Comparison of ENCODE assay signal across 30 cellular contexts in genomic region chr6:111607279-111607678, GRCh38. TPM values are rescaled to one million over a fixed set of nuclear protein-coding genes. Genes with fewer than 3 reads are reported as not detected.
A peak's percentile ranks its signal among the peaks of the same experiment; 100 is the strongest.
DNase-seq lines count a peak whose midpoint lies in the region; ATAC-seq, FAIRE-seq and TF ChIP-seq lines count a peak whose summit lies in the region.
"Had no signal": no experiment of that assay in that cellular context is flagged by ENCODE, and none has a peak within 500 bp of the region (broad histone marks: within the 10 kb centered on the region; RNA-seq: fewer than 3 reads in every experiment).

No MANE protein-coding gene starts in this region.

- H3K79me2 ChIP-seq in HepG2 (ENCODE audit: insufficient read depth, low read length) = no peaks in the 10 kb centered on the region
- H3K79me2 ChIP-seq in OCI-LY3 (ENCODE audit: low read length) = no peaks in the 10 kb centered on the region
- peaks cover 5% of the 10 kb centered on the region; the same call in 2 of the 3 replicates for H3K79me2 ChIP-seq in K562 (ENCODE audit: control insufficient read depth, insufficient read depth, low read length)

- no peaks in the 10 kb centered on the region for H3K36me3 Mint-ChIP-seq in activated CD8-positive, alpha-beta memory T cell treated with anti-CD3 and anti-CD28 coated beads, Interleukin-2, amount 10 ng/mL, durations not matched to agents 7 days and 5 days
- H3K36me3 Mint-ChIP-seq: stimulated activated memory B cell treated with anti-CD40 and anti-IgM and Interleukin-4, amounts not matched to agents 10 μg/mL and 1 μg/mL and 100 μg/mL, for 72 hours had no signal

- no peak overlapping the region for H3K27ac ChIP-seq in HepG2 (ENCODE audit: extremely low read length, insufficient read depth, low read length)
- H3K27ac ChIP-seq in right lobe of liver = no peak overlapping the region
- no peak overlapping the region for H3K27ac ChIP-seq in OCI-LY3 (ENCODE audit: low read length)
- H3K27ac ChIP-seq in K562 (ENCODE audit: extremely low read depth, low read depth, low read length) = no peak overlapping the region
- peak overlapping the region in 2 of 4 donors; percentile 92 to 99 for H3K27ac ChIP-seq in gastrocnemius medialis

- WGBS in HepG2 (ENCODE audit: low lambda C conversion rate) = 28% methylated on average over 4 of the region's 4 CpGs
- WGBS in right lobe of liver (ENCODE audit: insufficient coverage, low coverage, low lambda C conversion rate, missing lambda C conversion rate) = 77% methylated on average over 4 of the region's 4 CpGs
- 63% methylated on average over 3 of the region's 4 CpGs for WGBS in K562 (ENCODE audit: insufficient coverage, low coverage, missing lambda C conversion rate)

- H3K27me3 ChIP-seq in HepG2 (ENCODE audit: control insufficient read depth in 1 of 2, insufficient read depth in 2 of 2, low read length in 2 of 2) (no peaks in the 10 kb centered on the region; a peak in 1 of 5 replicates), right lobe of liver (no peaks in the 10 kb centered on the region), OCI-LY3 (ENCODE audit: low read depth, low read length) (no peaks in the 10 kb centered on the region), K562 (ENCODE audit: control insufficient read depth in 2 of 2, insufficient read depth in 2 of 2, low read length in 2 of 2) (no peaks in the 10 kb centered on the region), gastrocnemius medialis (no peaks in the 10 kb centered on the region)

- TF ChIP-seq RAD21 in HepG2 (CRISPR knock-in tag; IDR thresholded peaks at IDR 0.05) = no peak
- TF ChIP-seq RAD21 in K562 (CRISPR knock-in tag; conservative IDR thresholded peaks at IDR 0.05 in 1 of 2, IDR thresholded peaks at IDR 0.05 in 1 of 2) = no peak

- no TSS peak for BruUV-seq in HepG2 (replicated peaks; lab: Mats Ljungman, UMichigan)
- BruUV-seq in K562 (replicated peaks; lab: Mats Ljungman, UMichigan) = no TSS peak

- H2AFZ ChIP-seq in HepG2 (ENCODE audit: low read length) = peak overlapping the region; percentile 42
- no peak overlapping the region for H2AFZ ChIP-seq in OCI-LY3 (ENCODE audit: low read depth, low read length)
- H2AFZ ChIP-seq in K562 (ENCODE audit: low read depth, low read length) = peak overlapping the region; percentile 100; the same call in 1 of the 2 replicates

- no peak for TF ChIP-seq POLR2A in HepG2 (IDR thresholded peaks at IDR 0.05; ENCODE audit: insufficient read depth in 1 of 2, low read depth in 2 of 2, low read length in 2 of 2)
- no peak for TF ChIP-seq POLR2A in right lobe of liver (IDR thresholded peaks at IDR 0.05)
- TF ChIP-seq POLR2A in K562 (conservative IDR thresholded peaks at IDR 0.05) = no peak
- TF ChIP-seq POLR2A in gastrocnemius medialis (IDR thresholded peaks at IDR 0.05) = no peak

- H3K4me3 ChIP-seq in HepG2 (replicated peaks in 1 of 3; ENCODE audit: insufficient read depth in 1 of 3, low read depth in 2 of 3, low read length in 3 of 3) (peak overlapping the region in 1 of 3 experiments; percentile 93; a peak in 1 of 6 replicates), right lobe of liver (no peak overlapping the region), OCI-LY3 (ENCODE audit: low read length) (peak overlapping the region; percentile 99; the same call in 1 of the 2 replicates), K562 (no peak overlapping the region), gastrocnemius medialis (no peak overlapping the region)

- intact Hi-C loops in HepG2 (cut with micrococcal nuclease; ENCODE audit: unreplicated experiment) = loop anchor here (5.0 kb wide), 1 partner anchor 35 kb away; no protein-coding TSS in a partner anchor
- intact Hi-C loops in right lobe of liver (cut with DNase I) = no loop called here
- intact Hi-C loops in K562 (cut with micrococcal nuclease) = no loop called here
- intact Hi-C loops in gastrocnemius medialis (cut with DNase I; ENCODE audit: low total_unique reads) = loop anchor here (5.0 kb wide), 1 partner anchor 485 kb away; no protein-coding TSS in a partner anchor

- H3K4me2 ChIP-seq in HepG2 (ENCODE audit: low read depth, low read length) = peak overlapping the region; percentile 91
- H3K4me2 ChIP-seq in OCI-LY3 (ENCODE audit: low read length) = peak overlapping the region; percentile 98
- H3K4me2 ChIP-seq in K562 (ENCODE audit: insufficient read depth, low read length) = no peak overlapping the region

- ATAC-seq in HepG2 = no peak
- ATAC-seq in right lobe of liver = no peak
- no peak for ATAC-seq in K562
- no peak for ATAC-seq in activated CD8-positive, alpha-beta memory T cell treated with anti-CD3 and anti-CD28 coated beads, Interleukin-2, amount 10 ng/mL, durations not matched to agents 7 days and 5 days
- ATAC-seq in gastrocnemius medialis = no peak
- ATAC-seq: activated CD4-positive, alpha-beta T cell treated with anti-CD3 and anti-CD28 coated beads for 36 hours; left lobe of liver; stimulated activated memory B cell treated with anti-CD40 and anti-IgM and Interleukin-4, amounts not matched to agents 10 μg/mL and 1 μg/mL and 100 μg/mL, for 72 hours had no signal

- POLR2A ChIA-PET in HepG2 (lab: Yijun Ruan, JAX) (interaction anchor here (0.6 to 3.8 kb wide), 3 partner anchors 8 to 123 kb away, joined by 3 to 42 read pairs (median 3); partner anchors contain the start of gene REV3L), K562 (lab: Yijun Ruan, JAX) (interaction anchor here (1.5 kb wide), 1 partner anchor 16 kb away, joined by 6 read pairs; no protein-coding TSS in a partner anchor)

- no peak overlapping the region for H3K4me3 Mint-ChIP-seq in activated CD8-positive, alpha-beta memory T cell treated with anti-CD3 and anti-CD28 coated beads, Interleukin-2, amount 10 ng/mL, durations not matched to agents 7 days and 5 days

- TF ChIP-seq EP300 in HepG2 (IDR thresholded peaks at IDR 0.05; ENCODE audit: low read depth in 2 of 2, low read length in 2 of 2) (no peak), HepG2 (CRISPR knock-in tag; IDR thresholded peaks at IDR 0.05; ENCODE audit: borderline replicate concordance) (no peak), K562 (IDR thresholded peaks at IDR 0.05; ENCODE audit: low read length) (no peak)

- H4K20me1 ChIP-seq in HepG2 (ENCODE audit: insufficient read depth, low read length) = no peaks in the 10 kb centered on the region
- no peaks in the 10 kb centered on the region for H4K20me1 ChIP-seq in OCI-LY3 (ENCODE audit: insufficient read depth, low read length)
- H4K20me1 ChIP-seq in K562 (replicated peaks; ENCODE audit: control insufficient read depth, insufficient read depth, low read length) = no peaks in the 10 kb centered on the region

- no peak overlapping the region for H3K27ac Mint-ChIP-seq in activated CD8-positive, alpha-beta memory T cell treated with anti-CD3 and anti-CD28 coated beads, Interleukin-2, amount 10 ng/mL, durations not matched to agents 7 days and 5 days
- H3K27ac Mint-ChIP-seq: memory B cell had no signal

- peaks cover 32% of the 10 kb centered on the region for H3K4me1 Mint-ChIP-seq in activated CD8-positive, alpha-beta memory T cell treated with anti-CD3 and anti-CD28 coated beads, Interleukin-2, amount 10 ng/mL, durations not matched to agents 7 days and 5 days

- CTCF ChIA-PET in HepG2 (lab: Yijun Ruan, JAX; ENCODE audit: low intra/inter-chr PET ratio, low total read pairs) = no interaction called here
- CTCF ChIA-PET in K562 (lab: Yijun Ruan, JAX; ENCODE audit: low intra/inter-chr PET ratio) = no interaction called here
- CTCF ChIA-PET in activated CD8-positive, alpha-beta memory T cell treated with anti-CD3 and anti-CD28 coated beads, Interleukin-2, amount 10 ng/mL, durations not matched to agents 7 days and 5 days (lab: Charles Lee) = interaction anchor here (0.9 to 1.2 kb wide), 2 partner anchors 21 to 348 kb away, joined by 4 read pairs; a partner anchor contains a TSS

- H3K9ac ChIP-seq in HepG2 (ENCODE audit: insufficient read depth, low read depth, low read length) (no peak overlapping the region), OCI-LY3 (ENCODE audit: low read length) (no peak overlapping the region), K562 (ENCODE audit: insufficient read depth in 1 of 2, low read depth in 2 of 2, low read length in 2 of 2) (no peak overlapping the region)

- H3K27me3 Mint-ChIP-seq in activated CD8-positive, alpha-beta memory T cell treated with anti-CD3 and anti-CD28 coated beads, Interleukin-2, amount 10 ng/mL, durations not matched to agents 7 days and 5 days = no peaks in the 10 kb centered on the region
- H3K27me3 Mint-ChIP-seq: activated CD4-positive, alpha-beta T cell treated with anti-CD3 and anti-CD28 coated beads for 36 hours; activated naive CD8-positive, alpha-beta T cell; IgD-negative memory B cell; memory B cell; stimulated activated memory B cell treated with anti-CD40 and anti-IgM and Interleukin-4, amounts not matched to agents 10 μg/mL and 1 μg/mL and 100 μg/mL, for 72 hours had no signal

- no peaks in the 10 kb centered on the region for H3K9me3 Mint-ChIP-seq in activated CD8-positive, alpha-beta memory T cell treated with anti-CD3 and anti-CD28 coated beads, Interleukin-2, amount 10 ng/mL, durations not matched to agents 7 days and 5 days (ENCODE audit: low read depth)
- H3K9me3 Mint-ChIP-seq: memory B cell had no signal

- H3K36me3 ChIP-seq in HepG2 (replicated peaks in 1 of 2; ENCODE audit: control insufficient read depth in 1 of 2, insufficient read depth in 2 of 2, low read length in 2 of 2) (no peaks in the 10 kb centered on the region), right lobe of liver (no peaks in the 10 kb centered on the region), OCI-LY3 (replicated peaks; ENCODE audit: low read depth, low read length) (no peaks in the 10 kb centered on the region), K562 (ENCODE audit: control insufficient read depth, insufficient read depth, low read length) (no peaks in the 10 kb centered on the region), gastrocnemius medialis (no peaks in the 10 kb centered on the region)

- TF ChIP-seq CTCF in HepG2 (CRISPR knock-in tag; IDR thresholded peaks at IDR 0.05) (no peak), right lobe of liver (IDR thresholded peaks at IDR 0.05) (no peak), OCI-LY3 (IDR thresholded peaks at IDR 0.05; ENCODE audit: low read depth, low read length) (no peak), K562 (IDR thresholded peaks at IDR 0.05 in 2 of 3, conservative IDR thresholded peaks at IDR 0.05 in 1 of 3; ENCODE audit: insufficient read depth in 2 of 3, low read depth in 1 of 3, low read length in 3 of 3) (no peak), gastrocnemius medialis (IDR thresholded peaks at IDR 0.05 in 4 of 5, conservative IDR thresholded peaks at IDR 0.05 in 1 of 5) (no peak)

- FAIRE-seq in HepG2 (lab: Jason Lieb, UNC) (no peak), K562 (lab: Jason Lieb, UNC) (no peak)
- FAIRE-seq: A204.1, astrocyte, G401.6, islet of Langerhans had no signal

- H3K9me3 ChIP-seq in HepG2 (ENCODE audit: low read length) = no peaks in the 10 kb centered on the region
- H3K9me3 ChIP-seq in right lobe of liver = no peaks in the 10 kb centered on the region
- no peaks in the 10 kb centered on the region for H3K9me3 ChIP-seq in OCI-LY3 (ENCODE audit: insufficient read depth, low read length)
- H3K9me3 ChIP-seq in K562 (replicated peaks; ENCODE audit: control insufficient read depth, insufficient read depth, low read depth, low read length) = no peaks in the 10 kb centered on the region
- no peaks in the 10 kb centered on the region for H3K9me3 ChIP-seq in gastrocnemius medialis

- in situ Hi-C loops in HepG2 (cut with HindIII; ENCODE audit: extremely low pct_ligation_motif_present, low pct_unique_long_range_greater_than_20kb) (no loop called here), K562 (cut with MboI) (no loop called here), gastrocnemius medialis (cut with MboI; ENCODE audit: low sequenced_read_pairs in 4 of 4) (loop anchor here in 1 of 4 donors (10.0 kb wide), 1 partner anchor 122 kb away; the partner anchor contains the start of gene REV3L)

- peaks cover 84% of the 10 kb centered on the region for H3K4me1 ChIP-seq in HepG2 (ENCODE audit: insufficient read depth, low read length)
- peaks cover 0 to 38% (median 14%) of the 10 kb centered on the region in 4 donors for H3K4me1 ChIP-seq in right lobe of liver
- peaks cover 7% of the 10 kb centered on the region; the same call in 1 of the 2 replicates for H3K4me1 ChIP-seq in OCI-LY3 (ENCODE audit: low read length)
- peaks cover 26 to 32% of the 10 kb centered on the region in 2 experiments for H3K4me1 ChIP-seq in K562 (replicated peaks in 1 of 2; ENCODE audit: control insufficient read depth in 2 of 2, insufficient read depth in 2 of 2, low read length in 2 of 2)
- peaks cover 33% of the 10 kb centered on the region in 2 donors for H3K4me1 ChIP-seq in gastrocnemius medialis

- H3K9me1 ChIP-seq in K562 (ENCODE audit: control insufficient read depth, insufficient read depth, low read length) = no peaks in the 10 kb centered on the region

- DNase-seq in HepG2 (ENCODE audit: low spot score) = no peak
- DNase-seq in right lobe of liver = no peak
- no peak for DNase-seq in K562 (ENCODE audit: extremely low read depth in 1 of 4, low spot score in 3 of 4)
- DNase-seq in activated CD8-positive, alpha-beta memory T cell treated with anti-CD3 and anti-CD28 coated beads, Interleukin-2, amount 10 ng/mL, durations not matched to agents 7 days and 5 days = no peak
- DNase-seq in gastrocnemius medialis = no peak
- no peak for DNase-seq in effector CD4-positive, alpha-beta T cell
- DNase-seq in HT-29 (ENCODE audit: low spot score) = no peak
- DNase-seq: activated CD4-positive, alpha-beta T cell treated with anti-CD3 and anti-CD28 coated beads for 36 hours; activated CD8-positive, alpha-beta memory T cell treated with anti-CD3 and anti-CD28 coated beads for 24 hours; activated effector memory CD4-positive, alpha-beta T cell treated with anti-CD3 and anti-CD28 coated beads, Interleukin-2, amount 50 U/mL, for 16 hours; activated T-cell treated with anti-CD3 and anti-CD28 coated beads, Interleukin-2, amount 50 U/mL, for 1 hour; AML-193; COR-L47; effector memory CD4-positive, alpha-beta T cell; NCI-H1092; NCI-H1930; NCI-H2171 treated with DMSO at 0.1 percent for 48 hours; NCI-H510A; SHP77 treated with DMSO at 0.1 percent for 48 hours; SW 1271 had no signal

RNA-seq across cellular contexts. Expression of gene TRAF3IP2, which starts 1.6 kb away (rescaled TPM):
- total RNA-seq in HepG2 (2016; rRNA removed; fragmentation: Illumina TruSeq; extraction: Trizol) (7.2 and 8.1 TPM in 2 replicates), right lobe of liver (10 to 100 TPM in 2 of 6 experiments, 1 to 10 TPM in 4; 5.0 to 21.9 (median 8.6) TPM), K562 (2014; rRNA removed) (13.8 and 16.5 TPM in 2 replicates), K562 (2014; rRNA removed; fragmentation: Illumina TruSeq; extraction: Trizol) (12.3 and 13.4 TPM in 2 replicates), K562 (2015; rRNA removed; fragmentation: Illumina TruSeq; extraction: Trizol) (9.1 and 11.7 TPM in 2 replicates), K562 (2021) (14.6 and 14.8 TPM in 2 replicates), gastrocnemius medialis (10 to 100 TPM; 11.0 to 31.1 (median 17.3) TPM)
- 3.0 and 3.4 TPM in 2 replicates for total RNA-seq in HepG2 (2016; cell fraction: cytosol; rRNA removed; fragmentation: Illumina TruSeq; extraction: Trizol; ENCODE audit: low read depth)
- 6.7 and 7.7 TPM in 2 replicates for total RNA-seq in HepG2 (2016; cell fraction: insoluble cytoplasmic fraction; rRNA removed; fragmentation: Illumina TruSeq; extraction: Trizol)
- total RNA-seq in HepG2 (2016; cell fraction: membrane; rRNA removed; fragmentation: Illumina TruSeq; extraction: Trizol) = 8.2 and 8.7 TPM in 2 replicates
- total RNA-seq in HepG2 (2016; cell fraction: nucleus; rRNA removed; fragmentation: Illumina TruSeq; extraction: Trizol) = 4.9 and 7.7 TPM in 2 replicates
- polyA plus RNA-seq in HepG2 (2011; rRNA removed) (6.7 and 9.0 TPM in 2 replicates), K562 (2011; rRNA removed) (11.3 and 16.7 TPM in 2 replicates), K562 (2014; fragmentation: Illumina TruSeq; extraction: Trizol) (18.9 and 20.3 TPM in 2 replicates), K562 (2014; fragmentation: Nextera tagmentation; extraction: Ambion mirVana) (10 to 100 TPM in 1 of 2 experiments, 1 to 10 TPM in 1; 7.3 to 12.1 TPM), K562 (2014; rRNA removed) (10.2 and 15.8 TPM in 2 replicates)
- 6.2 and 8.5 TPM in 2 replicates for polyA plus RNA-seq in HepG2 (2011; cell fraction: cytosol; rRNA removed)
- 3.9 and 4.2 TPM in 2 replicates for polyA plus RNA-seq in HepG2 (2011; cell fraction: nucleus; rRNA removed)
- polyA plus RNA-seq in HepG2 (2012) = 7.5 and 14.6 TPM in 2 replicates
- polyA plus RNA-seq in HepG2 (2016; cell fraction: cytosol; fragmentation: Illumina TruSeq; extraction: Trizol; ENCODE audit: low read depth) = 2.9 and 3.1 TPM in 2 replicates
- polyA plus RNA-seq in HepG2 (2016; cell fraction: insoluble cytoplasmic fraction; fragmentation: Illumina TruSeq; extraction: Trizol; ENCODE audit: low read depth) = 7.0 and 10.0 TPM in 2 replicates
- polyA plus RNA-seq in HepG2 (2016; cell fraction: membrane; fragmentation: Illumina TruSeq; extraction: Trizol; ENCODE audit: low read depth) = 5.9 and 7.5 TPM in 2 replicates
- polyA plus RNA-seq in HepG2 (2016; cell fraction: nucleus; fragmentation: Illumina TruSeq; extraction: Trizol; ENCODE audit: insufficient read depth, low read depth) = 4.2 and 6.1 TPM in 2 replicates
- polyA minus RNA-seq in HepG2 (2011; rRNA and poly(A)+ RNA removed; ENCODE audit: low replicate concordance) = 22.7 and 33.3 TPM in 2 replicates
- 5.7 and 6.9 TPM in 2 replicates for polyA minus RNA-seq in HepG2 (2011; cell fraction: cytosol; rRNA and poly(A)+ RNA removed)
- polyA minus RNA-seq in HepG2 (2011; cell fraction: nucleus; rRNA and poly(A)+ RNA removed) = 5.8 TPM in 2 replicates
- 7.6 and 9.6 TPM in 2 replicates for total RNA-seq in K562 (2011; cell fraction: chromatin; rRNA removed; ENCODE audit: low replicate concordance)
- 5.0 and 6.0 TPM in 2 replicates for total RNA-seq in K562 (2011; cell fraction: nucleolus; rRNA removed)
- total RNA-seq in K562 (2011; cell fraction: nucleoplasm; rRNA removed) = 8.3 TPM in 2 replicates
- polyA plus RNA-seq in K562 (2011; cell fraction: cytosol; rRNA removed) = 16.7 and 19.0 TPM in 2 replicates
- 5.7 and 9.2 TPM in 2 replicates for polyA plus RNA-seq in K562 (2011; cell fraction: nucleus; rRNA removed)
- polyA plus RNA-seq in K562 (2012) = 10.6 and 21.6 TPM in 2 replicates
- 14.7 and 15.1 TPM in 2 replicates for polyA minus RNA-seq in K562 (2011; rRNA and poly(A)+ RNA removed)
- polyA minus RNA-seq in K562 (2011; cell fraction: cytosol; rRNA and poly(A)+ RNA removed) = 9.2 and 9.9 TPM in 2 replicates
- polyA minus RNA-seq in K562 (2011; cell fraction: nucleus; rRNA and poly(A)+ RNA removed) = 6.7 and 7.4 TPM in 2 replicates
- 10 to 100 TPM; 14.8 to 15.5 TPM for total RNA-seq in activated CD8-positive, alpha-beta memory T cell treated with anti-CD3 and anti-CD28 coated beads, Interleukin-2, amount 10 ng/mL, durations not matched to agents 7 days and 5 days
- total RNA-seq in HT-29 (2014; rRNA removed; shearing (Covaris generic)) = 11.7 and 12.2 TPM in 2 replicates

Comparison
In these comparisons a context has a peak if more than half of its experiments do, and no peak if none do; other contexts are left out.
1. intact Hi-C loops: an anchor here in HepG2 (5.0 kb wide) and gastrocnemius medialis (5.0 kb wide); none called in right lobe of liver and K562.
2. Of the 241 proteins assayed by ChIP-seq in both HepG2 and K562: peak only in HepG2: CEBPG, MED1, NR2F6 and ZBTB43; only in K562: none; in both: CEBPB; in neither: 235; mixed calls (peak in some experiments, not most) for 1.